In the genomic region with DNA sequence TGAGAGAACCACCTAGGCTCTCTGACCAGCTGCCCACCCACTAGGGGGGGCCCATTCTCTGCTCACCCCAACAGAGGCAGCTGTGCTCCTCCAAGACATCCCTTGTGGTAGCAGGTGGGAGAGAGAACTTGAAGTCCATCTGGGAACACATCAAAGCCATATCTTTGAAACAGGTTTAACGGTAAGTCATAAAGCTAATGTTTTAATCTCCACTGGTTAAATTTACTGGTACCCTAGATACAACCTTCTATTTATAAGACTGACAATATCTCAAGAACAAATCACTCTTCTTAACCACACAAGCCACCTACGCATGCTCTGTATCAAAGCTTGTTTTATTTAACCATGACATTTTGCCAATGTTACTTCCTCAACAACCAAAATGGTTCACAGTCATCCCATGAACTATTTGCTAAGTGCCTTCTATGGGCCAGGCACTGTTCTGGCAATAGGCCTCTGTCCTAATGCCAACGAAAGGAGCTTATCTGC, we compare ENCODE assay signal across 17 cellular contexts. TPM values are rescaled to one million over a fixed set of nuclear protein-coding genes. Genes with fewer than 3 reads are reported as not detected.
DNase-seq lines count a peak whose midpoint lies in the region; ATAC-seq, FAIRE-seq and TF ChIP-seq lines count a peak whose summit lies in the region.
"Had no signal": no experiment of that assay in that cellular context is flagged by ENCODE, and none has a peak within 500 bp of the region (broad histone marks: within the 10 kb centered on the region; RNA-seq: fewer than 3 reads in every experiment).

No MANE protein-coding gene starts in this region.

- H3K9me3 ChIP-seq in CD8-positive, alpha-beta T cell (ENCODE audit: low read length), result no peaks in the 10 kb centered on the region
- no peaks in the 10 kb centered on the region for H3K9me3 ChIP-seq in HepG2 (ENCODE audit: low read length)

- H3K36me3 Mint-ChIP-seq in CD8-positive, alpha-beta T cell, result peaks cover 64% of the 10 kb centered on the region
- peaks cover 62% of the 10 kb centered on the region for H3K36me3 Mint-ChIP-seq in activated naive CD8-positive, alpha-beta T cell treated with anti-CD3 and anti-CD28 coated beads, Interleukin-2, amount 50 U/mL, for 24 hours (ENCODE audit: low read depth)
- H3K36me3 Mint-ChIP-seq in progenitor cell of endocrine pancreas (ENCODE audit: insufficient read depth), result peaks cover 31% of the 10 kb centered on the region

- WGBS in HepG2 (ENCODE audit: low lambda C conversion rate), result 98% methylated on average over 3 of the region's 3 CpGs

- H2AFZ ChIP-seq in HepG2 (ENCODE audit: low read length), result no peak overlapping the region

- no TSS peak for BruUV-seq in HepG2 (replicated peaks; lab: Mats Ljungman, UMichigan)

- in situ Hi-C loops in HepG2 (cut with HindIII; ENCODE audit: extremely low pct_ligation_motif_present, low pct_unique_long_range_greater_than_20kb), result no loop called here

- H3K27me3 ChIP-seq in CD8-positive, alpha-beta T cell (ENCODE audit: insufficient read depth, low read length), result no peaks in the 10 kb centered on the region
- no peaks in the 10 kb centered on the region for H3K27me3 ChIP-seq in HepG2 (ENCODE audit: control insufficient read depth in 1 of 2, insufficient read depth in 2 of 2, low read length in 2 of 2)

- TF ChIP-seq RAD21 in HepG2 (CRISPR knock-in tag; IDR thresholded peaks at IDR 0.05), result no peak

- POLR2A ChIA-PET in CD8-positive, alpha-beta T cell (lab: Charles Lee), result interaction anchor here (0.6 kb wide), 1 partner anchor 113 kb away, joined by 3 read pairs; no protein-coding TSS in a partner anchor
- POLR2A ChIA-PET in HepG2 (lab: Yijun Ruan, JAX), result interaction anchor here (1.9 kb wide), 1 partner anchor 19 kb away, joined by 6 read pairs; no protein-coding TSS in a partner anchor

- no peak for TF ChIP-seq POLR2A in HepG2 (IDR thresholded peaks at IDR 0.05; ENCODE audit: insufficient read depth in 1 of 2, low read depth in 2 of 2, low read length in 2 of 2)

- H3K9me3 Mint-ChIP-seq in CD8-positive, alpha-beta T cell, result peaks cover 2% of the 10 kb centered on the region
- H3K9me3 Mint-ChIP-seq in activated naive CD8-positive, alpha-beta T cell treated with anti-CD3 and anti-CD28 coated beads, Interleukin-2, amount 50 U/mL, for 24 hours, result peaks cover 6% of the 10 kb centered on the region
- H3K9me3 Mint-ChIP-seq in progenitor cell of endocrine pancreas (ENCODE audit: low read depth), result peaks cover 6% of the 10 kb centered on the region
- H3K9me3 Mint-ChIP-seq: nephron had no signal

- no peak overlapping the region for H3K4me3 ChIP-seq in CD8-positive, alpha-beta T cell (ENCODE audit: low read depth, low read length)
- H3K4me3 ChIP-seq in HepG2 (replicated peaks in 1 of 3; ENCODE audit: insufficient read depth in 1 of 3, low read depth in 2 of 3, low read length in 3 of 3), result no peak overlapping the region

- no peak for FAIRE-seq in HepG2 (lab: Jason Lieb, UNC)
- FAIRE-seq: GM18507 had no signal

- intact Hi-C loops in CD8-positive, alpha-beta T cell (cut with DNase I, micrococcal nuclease), result no loop called here
- intact Hi-C loops in HepG2 (cut with micrococcal nuclease; ENCODE audit: unreplicated experiment), result no loop called here

- no peaks in the 10 kb centered on the region for H4K20me1 ChIP-seq in HepG2 (ENCODE audit: insufficient read depth, low read length)

- peak overlapping the region; percentile 37 for H3K27ac Mint-ChIP-seq in CD8-positive, alpha-beta T cell
- H3K27ac Mint-ChIP-seq in activated naive CD8-positive, alpha-beta T cell treated with anti-CD3 and anti-CD28 coated beads, Interleukin-2, amount 50 U/mL, for 24 hours, result peak overlapping the region; percentile 57
- H3K27ac Mint-ChIP-seq in progenitor cell of endocrine pancreas, result no peak overlapping the region
- H3K27ac Mint-ChIP-seq: nephron had no signal

- CTCF ChIA-PET in CD8-positive, alpha-beta T cell (lab: Charles Lee), result interaction anchor here (1.1 kb wide), 1 partner anchor 18 kb away, joined by 4 read pairs; no protein-coding TSS in a partner anchor
- CTCF ChIA-PET in HepG2 (lab: Yijun Ruan, JAX; ENCODE audit: low intra/inter-chr PET ratio, low total read pairs), result no interaction called here

- no peak overlapping the region for H3K27ac ChIP-seq in CD8-positive, alpha-beta T cell (ENCODE audit: low read depth, low read length)
- H3K27ac ChIP-seq in HepG2 (ENCODE audit: extremely low read length, insufficient read depth, low read length), result no peak overlapping the region

- TF ChIP-seq CTCF in CD8-positive, alpha-beta T cell (IDR thresholded peaks at IDR 0.05), result no peak
- TF ChIP-seq CTCF in GM12873 (IDR thresholded peaks at IDR 0.05; ENCODE audit: insufficient read depth, low read depth, low read length, missing control alignments), result peak; percentile 6
- TF ChIP-seq CTCF in HepG2 (CRISPR knock-in tag; IDR thresholded peaks at IDR 0.05), result peak; percentile 26
- TF ChIP-seq CTCF in progenitor cell of endocrine pancreas (IDR thresholded peaks at IDR 0.05; ENCODE audit: unreplicated experiment), result no peak

- H3K27me3 Mint-ChIP-seq in CD8-positive, alpha-beta T cell (ENCODE audit: low read depth), result no peaks in the 10 kb centered on the region
- no peaks in the 10 kb centered on the region for H3K27me3 Mint-ChIP-seq in activated naive CD8-positive, alpha-beta T cell treated with anti-CD3 and anti-CD28 coated beads, Interleukin-2, amount 50 U/mL, for 24 hours
- H3K27me3 Mint-ChIP-seq in progenitor cell of endocrine pancreas, result no peaks in the 10 kb centered on the region

- H3K4me2 ChIP-seq in HepG2 (ENCODE audit: low read depth, low read length), result no peak overlapping the region

- no peak overlapping the region for H3K9ac ChIP-seq in HepG2 (ENCODE audit: insufficient read depth, low read depth, low read length)

- no peak overlapping the region for H3K4me3 Mint-ChIP-seq in CD8-positive, alpha-beta T cell
- H3K4me3 Mint-ChIP-seq in activated naive CD8-positive, alpha-beta T cell treated with anti-CD3 and anti-CD28 coated beads, Interleukin-2, amount 50 U/mL, for 24 hours, result no peak overlapping the region
- no peak overlapping the region for H3K4me3 Mint-ChIP-seq in progenitor cell of endocrine pancreas (ENCODE audit: low read depth)
- H3K4me3 Mint-ChIP-seq: CD14-positive monocyte, nephron had no signal

- no peak for ATAC-seq in CD8-positive, alpha-beta T cell
- peak; percentile 82 for ATAC-seq in activated naive CD8-positive, alpha-beta T cell treated with anti-CD3 and anti-CD28 coated beads, Interleukin-2, amount 50 U/mL, for 24 hours
- ATAC-seq in HepG2, result no peak
- no peak for ATAC-seq in GM18858 (IDR thresholded peaks at IDR 0.05; ENCODE audit: unreplicated experiment)
- ATAC-seq: Panc1 had no signal

- H3K4me1 Mint-ChIP-seq in CD8-positive, alpha-beta T cell (ENCODE audit: low read depth), result peaks cover 44% of the 10 kb centered on the region
- peaks cover 32% of the 10 kb centered on the region for H3K4me1 Mint-ChIP-seq in activated naive CD8-positive, alpha-beta T cell treated with anti-CD3 and anti-CD28 coated beads, Interleukin-2, amount 50 U/mL, for 24 hours
- peaks cover 8% of the 10 kb centered on the region for H3K4me1 Mint-ChIP-seq in progenitor cell of endocrine pancreas (ENCODE audit: low read depth)
- H3K4me1 Mint-ChIP-seq: CD14-positive monocyte, nephron had no signal

- no peak for TF ChIP-seq EP300 in HepG2 (IDR thresholded peaks at IDR 0.05; ENCODE audit: low read depth in 2 of 2, low read length in 2 of 2)
- no peak for TF ChIP-seq EP300 in HepG2 (CRISPR knock-in tag; IDR thresholded peaks at IDR 0.05; ENCODE audit: borderline replicate concordance)

- H3K36me3 ChIP-seq in CD8-positive, alpha-beta T cell (ENCODE audit: insufficient read depth, low read length), result peaks cover 14% of the 10 kb centered on the region
- H3K36me3 ChIP-seq in HepG2 (replicated peaks in 1 of 2; ENCODE audit: control insufficient read depth in 1 of 2, insufficient read depth in 2 of 2, low read length in 2 of 2), result peaks cover 14 to 55% of the 10 kb centered on the region in 2 experiments

- peaks cover 42% of the 10 kb centered on the region for H3K79me2 ChIP-seq in HepG2 (ENCODE audit: insufficient read depth, low read length)

- H3K4me1 ChIP-seq in CD8-positive, alpha-beta T cell (ENCODE audit: insufficient read depth, low read length), result no peaks in the 10 kb centered on the region
- no peaks in the 10 kb centered on the region for H3K4me1 ChIP-seq in HepG2 (ENCODE audit: insufficient read depth, low read length)

- no peak for DNase-seq in CD8-positive, alpha-beta T cell
- DNase-seq in activated naive CD8-positive, alpha-beta T cell treated with anti-CD3 and anti-CD28 coated beads, Interleukin-2, amount 50 U/mL, for 24 hours, result no peak
- DNase-seq in HepG2 (ENCODE audit: low spot score) (no peak), NCI-H2107 treated with DMSO at 0.1 percent for 48 hours (lab: John Stamatoyannopoulos, UW; ENCODE audit: unreplicated experiment) (no peak), AG08395 (ENCODE audit: low spot score) (no peak), progenitor cell of endocrine pancreas (ENCODE audit: low spot score, unreplicated experiment) (no peak)
- DNase-seq: activated naive CD4-positive, alpha-beta T cell treated with Interleukin-2 at 50 U/mL for 16 hours; NCI-H1417 treated with DMSO at 0.1 percent for 48 hours; NCI-H510A; stimulated activated CD4-positive, alpha-beta T cell treated with anti-CD3 and anti-CD28 coated beads, Interleukin-4, amount 100 ng/mL, for 4 hours; stimulated activated naive CD4-positive, alpha-beta T cell had no signal

RNA-seq across cellular contexts. Expression of a gene that starts 20.4 kb away (rescaled TPM):
- 10 to 100 TPM; 13.4 to 15.2 TPM for total RNA-seq in CD8-positive, alpha-beta T cell
- total RNA-seq in HepG2 (2016; rRNA removed; fragmentation: Illumina TruSeq; extraction: Trizol) (31.9 and 35.7 TPM in 2 replicates), progenitor cell of endocrine pancreas (24.9 and 31.1 TPM in 2 replicates)
- total RNA-seq in HepG2 (2016; cell fraction: cytosol; rRNA removed; fragmentation: Illumina TruSeq; extraction: Trizol; ENCODE audit: low read depth), result 8.8 and 9.3 TPM in 2 replicates
- total RNA-seq in HepG2 (2016; cell fraction: insoluble cytoplasmic fraction; rRNA removed; fragmentation: Illumina TruSeq; extraction: Trizol), result 35.1 and 35.8 TPM in 2 replicates
- 12.0 and 14.2 TPM in 2 replicates for total RNA-seq in HepG2 (2016; cell fraction: membrane; rRNA removed; fragmentation: Illumina TruSeq; extraction: Trizol)
- total RNA-seq in HepG2 (2016; cell fraction: nucleus; rRNA removed; fragmentation: Illumina TruSeq; extraction: Trizol), result 36.5 and 38.2 TPM in 2 replicates
- 20.7 and 25.8 TPM in 2 replicates for polyA plus RNA-seq in HepG2 (2011; rRNA removed)
- polyA plus RNA-seq in HepG2 (2011; cell fraction: cytosol; rRNA removed), result 13.1 and 18.4 TPM in 2 replicates
- 45.4 and 46.7 TPM in 2 replicates for polyA plus RNA-seq in HepG2 (2011; cell fraction: nucleus; rRNA removed)
- polyA plus RNA-seq in HepG2 (2012), result 43.3 and 56.0 TPM in 2 replicates
- 5.2 and 6.3 TPM in 2 replicates for polyA plus RNA-seq in HepG2 (2016; cell fraction: cytosol; fragmentation: Illumina TruSeq; extraction: Trizol; ENCODE audit: low read depth)
- 36.1 and 36.2 TPM in 2 replicates for polyA plus RNA-seq in HepG2 (2016; cell fraction: insoluble cytoplasmic fraction; fragmentation: Illumina TruSeq; extraction: Trizol; ENCODE audit: low read depth)
- 8.4 and 9.7 TPM in 2 replicates for polyA plus RNA-seq in HepG2 (2016; cell fraction: membrane; fragmentation: Illumina TruSeq; extraction: Trizol; ENCODE audit: low read depth)
- 31.0 and 33.2 TPM in 2 replicates for polyA plus RNA-seq in HepG2 (2016; cell fraction: nucleus; fragmentation: Illumina TruSeq; extraction: Trizol; ENCODE audit: insufficient read depth, low read depth)
- polyA minus RNA-seq in HepG2 (2011; rRNA and poly(A)+ RNA removed; ENCODE audit: low replicate concordance), result 2.2 and 5.5 TPM in 2 replicates
- polyA minus RNA-seq in HepG2 (2011; cell fraction: cytosol; rRNA and poly(A)+ RNA removed), result 8.7 and 13.5 TPM in 2 replicates
- polyA minus RNA-seq in HepG2 (2011; cell fraction: nucleus; rRNA and poly(A)+ RNA removed), result 115 and 125 TPM in 2 replicates

Comparison
In these comparisons a context has a peak if more than half of its experiments do, and no peak if none do; other contexts are left out.
1. CTCF ChIP-seq: peak in GM12873 (single experiment) and HepG2 (single experiment); none in CD8-positive, alpha-beta T cell (single experiment) and progenitor cell of endocrine pancreas (single experiment).